Comparison of ENCODE assay signal across 32 cellular contexts in genomic region chr14:33742166-33742565, GRCh38.
"Had no signal": no experiment of that assay in that cellular context is flagged by ENCODE, and none has a peak within 500 bp of the region (broad histone marks: within the 10 kb centered on the region; RNA-seq: fewer than 3 reads in every experiment).

No MANE protein-coding gene starts in this region.

- DNase-seq: activated CD4-positive, alpha-beta T cell treated with anti-CD3 and anti-CD28 coated beads, Interleukin-2, amount 10 ng/mL, durations not matched to agents 24 days and 14 days; activated CD4-positive, alpha-beta T cell treated with anti-CD3 and anti-CD28 coated beads, Interleukin-2, amount 50 U/mL, for 4 hours; activated CD8-positive, alpha-beta T cell treated with anti-CD3 and anti-CD28 coated beads for 36 hours; activated effector memory CD4-positive, alpha-beta T cell treated with Interleukin-2 at 50 U/mL for 16 hours; activated naive CD4-positive, alpha-beta T cell treated with anti-CD3 and anti-CD28 coated beads, Interleukin-2, amount 10 ng/mL, durations not matched to agents 7 days and 5 days; activated naive CD8-positive, alpha-beta T cell treated with anti-CD3 and anti-CD28 coated beads, Interleukin-2, amount 50 U/mL, for 24 hours; activated T-cell treated with anti-CD3 and anti-CD28 coated beads, Interleukin-2, amount 50 U/mL, for 4 hours; amniotic stem cell; aorta; caudate nucleus; cerebellar nuclear complex; MG63; NCI-H1048; NCI-H1105 treated with DMSO at 0.1 percent for 48 hours; NCI-H1436; NCI-H1694; NCI-H1930; NCI-H2081 treated with DMSO at 0.1 percent for 48 hours; NCI-H345; NCI-H524 treated with DMSO at 0.1 percent for 48 hours; NCI-H748 treated with DMSO at 0.1 percent for 48 hours; NK-92 treated with Interleukin-12 subunit alpha and Interleukin-12 subunit beta, amount 100 ng/mL, for 24 hours; PC-3; Peyer's patch; SIG-M5 had no signal

- H3K4me3 ChIP-seq: K562, MG63, Peyer's patch had no signal

- H3K27ac Mint-ChIP-seq: activated CD4-positive, alpha-beta T cell treated with anti-CD3 and anti-CD28 coated beads, Interleukin-2, amount 10 ng/mL, durations not matched to agents 24 days and 14 days; activated CD8-positive, alpha-beta T cell treated with anti-CD3 and anti-CD28 coated beads for 36 hours; activated naive CD4-positive, alpha-beta T cell treated with anti-CD3 and anti-CD28 coated beads, Interleukin-2, amount 10 ng/mL, durations not matched to agents 7 days and 5 days; activated naive CD8-positive, alpha-beta T cell; activated naive CD8-positive, alpha-beta T cell treated with anti-CD3 and anti-CD28 coated beads, Interleukin-2, amount 50 U/mL, for 24 hours; brain had no signal

- H3K27me3 ChIP-seq: MG63, Peyer's patch had no signal

- H3K9me3 ChIP-seq: MG63 had no signal

- FAIRE-seq: bronchial epithelial cell, K562, TTC549 had no signal

- H3K4me3 Mint-ChIP-seq: activated CD4-positive, alpha-beta T cell treated with anti-CD3 and anti-CD28 coated beads, Interleukin-2, amount 10 ng/mL, durations not matched to agents 24 days and 14 days; activated CD8-positive, alpha-beta T cell treated with anti-CD3 and anti-CD28 coated beads for 36 hours; activated naive CD4-positive, alpha-beta T cell treated with anti-CD3 and anti-CD28 coated beads, Interleukin-2, amount 10 ng/mL, durations not matched to agents 7 days and 5 days; activated naive CD8-positive, alpha-beta T cell; activated naive CD8-positive, alpha-beta T cell treated with anti-CD3 and anti-CD28 coated beads, Interleukin-2, amount 50 U/mL, for 24 hours; activated T-cell treated with anti-CD3 and anti-CD28 coated beads, Interleukin-2, amount 50 U/mL, for 4 hours; brain had no signal

- H3K9me3 Mint-ChIP-seq: activated naive CD4-positive, alpha-beta T cell treated with anti-CD3 and anti-CD28 coated beads, Interleukin-2, amount 10 ng/mL, durations not matched to agents 7 days and 5 days; activated naive CD8-positive, alpha-beta T cell treated with anti-CD3 and anti-CD28 coated beads, Interleukin-2, amount 50 U/mL, for 24 hours; activated T-cell treated with anti-CD3 and anti-CD28 coated beads, Interleukin-2, amount 50 U/mL, for 4 hours had no signal

- H3K27me3 Mint-ChIP-seq: activated CD4-positive, alpha-beta T cell treated with anti-CD3 and anti-CD28 coated beads, Interleukin-2, amount 10 ng/mL, durations not matched to agents 24 days and 14 days; activated CD8-positive, alpha-beta T cell treated with anti-CD3 and anti-CD28 coated beads for 36 hours; activated naive CD8-positive, alpha-beta T cell treated with anti-CD3 and anti-CD28 coated beads, Interleukin-2, amount 50 U/mL, for 24 hours; brain had no signal

- H3K4me1 Mint-ChIP-seq: activated CD4-positive, alpha-beta T cell treated with anti-CD3 and anti-CD28 coated beads, Interleukin-2, amount 10 ng/mL, durations not matched to agents 24 days and 14 days; activated naive CD4-positive, alpha-beta T cell treated with anti-CD3 and anti-CD28 coated beads, Interleukin-2, amount 10 ng/mL, durations not matched to agents 7 days and 5 days; activated naive CD8-positive, alpha-beta T cell treated with anti-CD3 and anti-CD28 coated beads, Interleukin-2, amount 50 U/mL, for 24 hours; brain had no signal

- H3K4me1 ChIP-seq: Peyer's patch had no signal

- H3K36me3 ChIP-seq: MG63, Peyer's patch had no signal

- ATAC-seq: activated CD8-positive, alpha-beta T cell treated with anti-CD3 and anti-CD28 coated beads for 36 hours; activated naive CD8-positive, alpha-beta T cell treated with anti-CD3 and anti-CD28 coated beads, Interleukin-2, amount 50 U/mL, for 24 hours; activated T-cell treated with anti-CD3 and anti-CD28 coated beads, Interleukin-2, amount 50 U/mL, for 4 hours; K562; PC-3; Right ventricle myocardium inferior had no signal

- H3K36me3 Mint-ChIP-seq: activated naive CD4-positive, alpha-beta T cell treated with anti-CD3 and anti-CD28 coated beads, Interleukin-2, amount 10 ng/mL, durations not matched to agents 7 days and 5 days; activated naive CD8-positive, alpha-beta T cell had no signal

- H3K27ac ChIP-seq: Peyer's patch, RWPE1 had no signal
